In genomic region chr2:100197643-100198153, GRCh38 we compare ENCODE assay signal across 8 cellular contexts. TPM values are rescaled to one million over a fixed set of nuclear protein-coding genes. Genes with fewer than 3 reads are reported as not detected.
DNase-seq lines count a peak whose midpoint lies in the region; ATAC-seq and TF ChIP-seq lines count a peak whose summit lies in the region.

No MANE protein-coding gene starts in this region.

- H3K79me2 ChIP-seq in hepatocyte (no peaks in the 10 kb centered on the region), PC-9 (ENCODE audit: low read depth) (no peaks in the 10 kb centered on the region)

- peaks cover 46% of the 10 kb centered on the region for H3K4me1 ChIP-seq in hepatocyte (ENCODE audit: insufficient read depth)
- no peaks in the 10 kb centered on the region for H3K4me1 ChIP-seq in PC-9 (replicated peaks; ENCODE audit: insufficient read depth)

- ATAC-seq in HG02610 (IDR thresholded peaks at IDR 0.05; ENCODE audit: unreplicated experiment): no peak

- intact Hi-C loops in PC-9 (cut with micrococcal nuclease; ENCODE audit: unreplicated experiment): no loop called here

- H3K9me3 ChIP-seq in hepatocyte (ENCODE audit: low read depth) (no peaks in the 10 kb centered on the region), PC-9 (ENCODE audit: insufficient read depth, low read depth) (no peaks in the 10 kb centered on the region)

- H4K20me1 ChIP-seq in hepatocyte (ENCODE audit: insufficient read depth, poor library complexity, severe bottlenecking) (no peaks in the 10 kb centered on the region), PC-9 (ENCODE audit: insufficient read depth) (no peaks in the 10 kb centered on the region)

- H3K9me2 ChIP-seq in hepatocyte (replicated peaks; ENCODE audit: insufficient read depth): no peaks in the 10 kb centered on the region
- no peaks in the 10 kb centered on the region for H3K9me2 ChIP-seq in PC-9 (ENCODE audit: insufficient read depth)

- H3K27me3 ChIP-seq in hepatocyte (no peaks in the 10 kb centered on the region), PC-9 (ENCODE audit: insufficient read depth, low read depth) (peaks cover 100% of the 10 kb centered on the region)

- DNase-seq in ELF-1 (ENCODE audit: low read depth, low spot score) (peak; percentile 77), astrocyte of the hippocampus (ENCODE audit: low read depth, low spot score) (peak; percentile 75), hepatocyte (ENCODE audit: low spot score) (peak; percentile 79), retina (peak; percentile 86), NCI-H82 (lab: John Stamatoyannopoulos, UW) (no peak), activated T-cell treated with anti-CD3 and anti-CD28 coated beads for 4 hours (no peak), PC-9 (no peak)

- TF ChIP-seq CTCF in hepatocyte (IDR thresholded peaks at IDR 0.05; ENCODE audit: poor library complexity): no peak
- no peak for TF ChIP-seq CTCF in PC-9 (conservative IDR thresholded peaks at IDR 0.05)

- peak overlapping the region; percentile 83 for H3K27ac ChIP-seq in hepatocyte
- H3K27ac ChIP-seq in PC-9: no peak overlapping the region

- POLR2A ChIA-PET in PC-9 (lab: Charles Lee; ENCODE audit: unreplicated experiment): no interaction called here

- BruUV-seq in PC-9 (replicated peaks; lab: Mats Ljungman, UMichigan): no TSS peak

- H3K4me2 ChIP-seq in hepatocyte: peak overlapping the region; percentile 54
- no peak overlapping the region for H3K4me2 ChIP-seq in PC-9

- 22% methylated on average over 8 of the region's 8 CpGs for WGBS in hepatocyte (ENCODE audit: low lambda C conversion rate, missing lambda C conversion rate)

- CTCF ChIA-PET in PC-9 (lab: Charles Lee): no interaction called here

- peak overlapping the region; percentile 27 for H2AFZ ChIP-seq in hepatocyte
- no peak overlapping the region for H2AFZ ChIP-seq in PC-9

- no peaks in the 10 kb centered on the region for H3K36me3 ChIP-seq in hepatocyte (replicated peaks; ENCODE audit: insufficient read depth, low read depth)
- H3K36me3 ChIP-seq in PC-9 (ENCODE audit: low read depth): no peaks in the 10 kb centered on the region

- no peaks in the 10 kb centered on the region for H3F3A ChIP-seq in PC-9 (ENCODE audit: insufficient read depth, low read depth)

- no peak overlapping the region for H3K4me3 ChIP-seq in hepatocyte
- H3K4me3 ChIP-seq in PC-9: no peak overlapping the region

RNA-seq across cellular contexts. Expression of gene AFF3, which starts 55.3 kb away (rescaled TPM):
- total RNA-seq in hepatocyte (5.2 and 7.3 TPM in 2 replicates), PC-9 (2021) (not detected in 2 replicates)
- 5.9 and 7.8 TPM in 2 replicates for polyA plus RNA-seq in hepatocyte

Comparison
In these comparisons a context has a peak if more than half of its experiments do, and no peak if none do; other contexts are left out.
1. DNase-seq: peak in ELF-1 (single experiment), astrocyte of the hippocampus (single experiment), hepatocyte (single experiment) and retina (single experiment); none in NCI-H82 (single experiment), activated T-cell treated with anti-CD3 and anti-CD28 coated beads for 4 hours (single experiment) and PC-9 (0 of 2).